In the genomic region with DNA sequence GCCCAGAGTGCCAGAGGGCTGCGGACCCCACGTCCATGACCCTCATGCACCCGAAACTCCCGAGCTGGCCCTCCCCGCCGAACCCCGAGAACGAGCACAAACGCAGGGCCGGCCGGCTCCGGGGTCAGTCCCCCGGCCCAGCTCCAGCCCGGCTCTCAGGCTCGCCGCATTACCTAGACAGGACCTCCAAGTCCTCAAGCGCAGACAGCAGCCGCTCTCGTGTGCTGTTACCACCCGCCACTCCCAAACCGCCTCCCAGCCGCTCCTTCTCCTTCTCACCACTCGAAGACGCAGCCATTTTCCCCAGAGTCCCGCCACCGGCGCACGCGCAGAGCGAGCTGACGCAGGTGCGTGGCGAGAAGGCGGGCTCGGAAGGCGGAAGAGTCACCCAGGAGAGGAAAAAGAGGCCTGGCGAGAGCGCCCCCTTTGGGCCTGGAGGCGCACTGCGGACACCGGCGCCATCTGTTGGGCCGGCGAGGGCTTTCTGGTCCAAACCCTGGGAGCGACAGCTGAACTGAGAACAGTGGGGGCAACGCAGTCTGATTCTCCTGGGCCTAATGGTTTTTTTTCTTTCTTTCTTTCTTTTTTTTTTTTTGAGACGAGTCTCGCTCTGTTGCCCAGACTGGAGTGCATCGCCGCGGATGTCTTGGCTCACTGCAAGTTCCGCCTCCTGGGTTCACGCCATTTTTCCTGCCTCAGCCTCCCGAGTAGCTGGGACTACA, we compare ENCODE assay signal across 8 cellular contexts. TPM values are rescaled to one million over a fixed set of nuclear protein-coding genes. Genes with fewer than 3 reads are reported as not detected.
DNase-seq lines count a peak whose midpoint lies in the region; ATAC-seq, FAIRE-seq and TF ChIP-seq lines count a peak whose summit lies in the region.

A gene with protein sequence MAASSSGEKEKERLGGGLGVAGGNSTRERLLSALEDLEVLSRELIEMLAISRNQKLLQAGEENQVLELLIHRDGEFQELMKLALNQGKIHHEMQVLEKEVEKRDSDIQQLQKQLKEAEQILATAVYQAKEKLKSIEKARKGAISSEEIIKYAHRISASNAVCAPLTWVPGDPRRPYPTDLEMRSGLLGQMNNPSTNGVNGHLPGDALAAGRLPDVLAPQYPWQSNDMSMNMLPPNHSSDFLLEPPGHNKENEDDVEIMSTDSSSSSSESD (minus strand): TSS at position 324 of the 722 bp plus-strand sequence. CDS start 26 bp downstream, at position 298.

- H3K4me3 ChIP-seq in WERI-Rb-1 (ENCODE audit: low read depth, low read length) (peak within 1 kb of the TSS; percentile 85), mammary epithelial cell (replicated peaks in 1 of 3; ENCODE audit: insufficient read depth in 1 of 3, low read depth in 2 of 3, low read length in 3 of 3) (peak within 1 kb of the TSS; percentile 73 to 98 (median 86)), small intestine (ENCODE audit: low read depth in 1 of 2, low read length in 2 of 2) (peak within 1 kb of the TSS; percentile 69 to 95)

- H3K27ac ChIP-seq in WERI-Rb-1: peak within 1 kb of the TSS; percentile 86
- H3K27ac ChIP-seq in mammary epithelial cell (ENCODE audit: insufficient read depth, low read depth, low read length): peak within 1 kb of the TSS; percentile 83
- H3K27ac ChIP-seq in small intestine (ENCODE audit: low read depth in 1 of 2, low read length in 1 of 2): peak within 1 kb of the TSS; percentile 55 to 89

- H3K79me2 ChIP-seq in mammary epithelial cell (ENCODE audit: insufficient read depth, low read length): peaks cover 49% of the 10 kb centered on the region

- no TSS peak for BruUV-seq in mammary epithelial cell (replicated peaks; lab: Mats Ljungman, UMichigan)

- FAIRE-seq in small intestine (lab: Jason Lieb, UNC): peak; percentile 15

- no peaks in the 10 kb centered on the region for H3K9me3 ChIP-seq in WERI-Rb-1 (ENCODE audit: severe bottlenecking)
- no peaks in the 10 kb centered on the region for H3K9me3 ChIP-seq in mammary epithelial cell (replicated peaks; ENCODE audit: insufficient read depth, low read length)
- H3K9me3 ChIP-seq in small intestine (ENCODE audit: control insufficient read depth, low read depth): no peaks in the 10 kb centered on the region

- H4K20me1 ChIP-seq in mammary epithelial cell (ENCODE audit: insufficient read depth, low read length): no peaks in the 10 kb centered on the region

- WGBS in mammary epithelial cell (ENCODE audit: low coverage, missing lambda C conversion rate): 4% methylated on average over 28 of the region's 54 CpGs
- 9 to 11% (median 10%) methylated on average over 54 of the region's 54 CpGs for WGBS in small intestine, 3 donors

- CTCF ChIA-PET in mammary epithelial cell (lab: Charles Lee; ENCODE audit: low non-redundant PET): interaction anchor here (0.6 to 0.8 kb wide), 6 partner anchors 16 to 1903 kb away, joined by 3 to 14 read pairs (median 4); no protein-coding TSS in a partner anchor

- H3K4me1 ChIP-seq in mammary epithelial cell (ENCODE audit: insufficient read depth, low read length): peaks cover 10% of the 10 kb centered on the region
- peaks cover 3 to 6% of the 10 kb centered on the region in 2 donors for H3K4me1 ChIP-seq in small intestine (ENCODE audit: control insufficient read depth in 2 of 2, insufficient read depth in 1 of 2, low read depth in 1 of 2, low read length in 1 of 2)

- peak; percentile 90 for TF ChIP-seq CTCF in WERI-Rb-1 (IDR thresholded peaks at IDR 0.05; ENCODE audit: low read depth, low read length)
- TF ChIP-seq CTCF in mammary epithelial cell (conservative IDR thresholded peaks at IDR 0.05 in 1 of 2, IDR thresholded peaks at IDR 0.05 in 1 of 2; ENCODE audit: extremely low read depth in 1 of 2, insufficient read depth in 1 of 2, low read depth in 1 of 2, low read length in 2 of 2): peak; percentile 98 to 100

- peak within 1 kb of the TSS; percentile 94 for H3K9ac ChIP-seq in mammary epithelial cell (ENCODE audit: insufficient read depth, low read length)

- peak within 1 kb of the TSS; percentile 77 for H2AFZ ChIP-seq in mammary epithelial cell (ENCODE audit: low read depth, low read length)

- H3K27me3 ChIP-seq in WERI-Rb-1 (ENCODE audit: insufficient read depth, low read depth, severe bottlenecking) (no peaks in the 10 kb centered on the region), mammary epithelial cell (ENCODE audit: insufficient read depth, low read length) (no peaks in the 10 kb centered on the region), small intestine (ENCODE audit: control insufficient read depth in 2 of 2, insufficient read depth in 2 of 2, low read length in 2 of 2) (no peaks in the 10 kb centered on the region)

- DNase-seq in AG08396 (ENCODE audit: low spot score) (peak; percentile 98), NCI-H2196 treated with DMSO at 0.1 percent for 48 hours (lab: John Stamatoyannopoulos, UW; ENCODE audit: unreplicated experiment) (peak; percentile 47), WERI-Rb-1 (peak; percentile 89), mammary epithelial cell (peak; percentile 92), iPS-NIHi11 (ENCODE audit: low spot score) (peak; percentile 97), small intestine (peak; percentile 94)

- peak within 1 kb of the TSS; percentile 83 for H3K4me2 ChIP-seq in mammary epithelial cell (ENCODE audit: insufficient read depth, low read depth, low read length)

- dilution Hi-C loops in mammary epithelial cell (cut with HindIII; ENCODE audit: low sequenced_read_pairs): no loop called here

- intact Hi-C loops in mammary epithelial cell (cut with micrococcal nuclease): loop anchor here (1.0 to 10.0 kb wide), 4 partner anchors 100 to 670 kb away; no protein-coding TSS in a partner anchor

- H3K36me3 ChIP-seq in WERI-Rb-1 (no peaks in the 10 kb centered on the region), mammary epithelial cell (ENCODE audit: insufficient read depth, low read length) (no peaks in the 10 kb centered on the region), small intestine (ENCODE audit: control insufficient read depth in 2 of 2, insufficient read depth in 2 of 2, low read length in 2 of 2) (no peaks in the 10 kb centered on the region)

- peak; percentile 83 for ATAC-seq in GM18873 (IDR thresholded peaks at IDR 0.05; ENCODE audit: low FRiP score, unreplicated experiment)
- ATAC-seq in HG03139 (IDR thresholded peaks at IDR 0.05; ENCODE audit: unreplicated experiment): peak; percentile 91

- in situ Hi-C loops in mammary epithelial cell (cut with MboI; ENCODE audit: low sequenced_read_pairs in 2 of 2): no loop called here

RNA-seq across cellular contexts. Expression of the gene that starts here (rescaled TPM):
- total RNA-seq in mammary epithelial cell: 10 to 100 TPM; 24.8 to 43.1 TPM
- 35.9 TPM for polyA plus RNA-seq in mammary epithelial cell
- polyA minus RNA-seq in mammary epithelial cell: 2.1 TPM
- 10 to 100 TPM; 64.1 to 69.4 (median 69.1) TPM for polyA plus RNA-seq in small intestine

Comparison
In these comparisons a context has a peak if more than half of its experiments do, and no peak if none do; other contexts are left out.
1. Peak in every context shown above with its lines: DNase-seq, ATAC-seq, H3K4me3 ChIP-seq and H3K27ac ChIP-seq.
2. DNase-seq: peak in every context shown above with its lines; median percentile 98 in AG08396; 97 in iPS-NIHi11; 94 in small intestine; 92 in mammary epithelial cell; 89 in WERI-Rb-1; 47 in NCI-H2196 treated with DMSO at 0.1 percent for 48 hours.